23 cellular contexts compared by ENCODE assay signal in genomic region chr18:55289775-55290174, GRCh38.
DNase-seq lines count a peak whose midpoint lies in the region; ATAC-seq, FAIRE-seq and TF ChIP-seq lines count a peak whose summit lies in the region.
"Had no signal": no experiment of that assay in that cellular context is flagged by ENCODE, and none has a peak within 500 bp of the region (broad histone marks: within the 10 kb centered on the region; RNA-seq: fewer than 3 reads in every experiment).

No MANE protein-coding gene starts in this region.

- H3K27ac ChIP-seq in pancreas = no peak overlapping the region
- H3K27ac ChIP-seq: esophagus squamous epithelium, SJSA1, skin epidermis had no signal

- no peaks in the 10 kb centered on the region for H3K27me3 ChIP-seq in pancreas
- H3K27me3 ChIP-seq: esophagus squamous epithelium, SJSA1 had no signal

- peak; percentile 74 for FAIRE-seq in GM12892 (lab: Jason Lieb, UNC)
- no peak for FAIRE-seq in pancreas (lab: Jason Lieb, UNC)

- no peaks in the 10 kb centered on the region for H3K4me1 ChIP-seq in pancreas

- intact Hi-C loops in pancreas (cut with DNase I) = no loop called here

- ATAC-seq in GM19035 (IDR thresholded peaks at IDR 0.05; ENCODE audit: unreplicated experiment) (peak; percentile 62), HG02610 (IDR thresholded peaks at IDR 0.05; ENCODE audit: unreplicated experiment) (peak; percentile 64), HG03565 (IDR thresholded peaks at IDR 0.05; ENCODE audit: unreplicated experiment) (peak; percentile 65), pancreas (no peak), GM21528 (IDR thresholded peaks at IDR 0.05; ENCODE audit: low FRiP score, unreplicated experiment) (no peak)
- ATAC-seq: natural killer cell had no signal

- no peak for TF ChIP-seq POLR2A in GM12892 (IDR thresholded peaks at IDR 0.05; ENCODE audit: low read depth, low read length)

- 73 to 76% methylated on average over 2 of the region's 2 CpGs for WGBS in pancreas, 2 donors

- no peak overlapping the region for H3K4me3 ChIP-seq in pancreas
- H3K4me3 ChIP-seq: esophagus squamous epithelium, SJSA1, skin epidermis had no signal

- DNase-seq in GM12892 (ENCODE audit: insufficient read length) = no peak
- DNase-seq in pancreas = no peak
- no peak for DNase-seq in mucosa of gallbladder (ENCODE audit: low spot score)
- DNase-seq in NCI-H526 treated with DMSO at 0.1 percent for 48 hours (lab: John Stamatoyannopoulos, UW) = no peak
- DNase-seq: activated CD4-positive, CD25-positive, alpha-beta regulatory T cell treated with anti-CD3 and anti-CD28 coated beads, Interleukin-2, amount 50 U/mL, for 72 hours; activated gamma-delta T cell treated with Interleukin-2 at 50 U/mL for 16 hours; amygdala; CD8-positive, alpha-beta memory T cell; effector CD8-positive, alpha-beta T cell; esophagus squamous epithelium; head of caudate nucleus; natural killer cell; NCI-H187; NCI-H446; stimulated activated CD4-positive, alpha-beta T cell treated with anti-CD3 and anti-CD28 coated beads, Interleukin-4, amount 100 ng/mL, for 24 hours; substantia nigra; T-helper 9 cell had no signal

- H3K36me3 ChIP-seq in pancreas = no peaks in the 10 kb centered on the region
- H3K36me3 ChIP-seq: esophagus squamous epithelium, SJSA1 had no signal

- no peaks in the 10 kb centered on the region for H3K9me3 ChIP-seq in pancreas
- H3K9me3 ChIP-seq: esophagus squamous epithelium, SJSA1 had no signal

- TF ChIP-seq CTCF in pancreas (IDR thresholded peaks at IDR 0.05) = no peak

Comparison
In these comparisons a context has a peak if more than half of its experiments do, and no peak if none do; other contexts are left out.
1. ATAC-seq: peak in GM19035 (single experiment), HG02610 (single experiment) and HG03565 (single experiment); none in pancreas (0 of 4) and GM21528 (single experiment).